In the genomic region with DNA sequence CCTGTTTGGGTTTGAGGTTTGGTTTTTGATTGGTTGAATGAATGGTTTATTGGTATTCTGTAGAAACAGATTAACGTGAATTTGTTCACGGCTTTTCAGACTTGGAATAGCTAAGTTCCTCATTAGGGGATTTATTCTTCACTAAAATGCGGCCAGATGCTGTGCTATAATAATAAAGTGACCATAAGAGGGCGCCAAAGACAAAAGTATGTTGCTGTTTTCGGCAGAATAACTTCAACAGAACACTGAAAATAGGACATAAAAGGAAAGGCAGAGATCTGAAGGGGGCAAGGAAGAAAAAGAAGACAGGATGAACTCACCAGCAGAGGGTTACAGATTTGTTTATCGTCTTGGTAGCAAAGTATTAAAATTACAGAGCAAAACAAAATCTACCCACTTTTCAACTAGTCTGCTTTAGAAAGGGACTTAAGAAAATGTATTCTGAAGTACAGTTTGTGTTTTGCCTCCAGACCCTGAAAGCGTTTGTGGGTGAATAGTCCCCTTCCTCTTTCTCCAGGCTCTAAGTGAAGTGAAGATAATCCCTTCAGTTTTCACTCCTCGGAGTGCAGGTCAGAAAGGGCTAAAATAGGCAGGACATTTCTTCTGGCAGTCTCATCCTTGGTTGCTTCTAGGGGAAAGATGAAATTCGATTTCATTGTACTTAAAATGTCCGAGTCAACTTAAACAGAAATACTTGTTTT, we compare ENCODE assay signal across 8 cellular contexts.
DNase-seq lines count a peak whose midpoint lies in the region; ATAC-seq, FAIRE-seq and TF ChIP-seq lines count a peak whose summit lies in the region.

No MANE protein-coding gene starts in this region.

- CTCF ChIA-PET in GM12878 (lab: Yijun Ruan, JAX): interaction anchor here (0.6 to 3.9 kb wide), 38 partner anchors 9 to 1031 kb away, joined by 3 to 35 read pairs (median 4); no protein-coding TSS in a partner anchor

- H3K27me3 ChIP-seq in GM12878 (replicated peaks in 1 of 2; ENCODE audit: control insufficient read depth in 2 of 2, insufficient read depth in 2 of 2, low read length in 1 of 2) (no peaks in the 10 kb centered on the region; a peak in 1 of 4 replicates), iPS DF 6.9 (ENCODE audit: control insufficient read depth, insufficient read depth, low read length) (no peaks in the 10 kb centered on the region)

- H3K36me3 ChIP-seq in GM12878 (ENCODE audit: control insufficient read depth in 2 of 2, insufficient read depth in 2 of 2, low read length in 1 of 2) (no peaks in the 10 kb centered on the region), iPS DF 6.9 (ENCODE audit: control insufficient read depth, insufficient read depth, low read length) (no peaks in the 10 kb centered on the region)

- no peak overlapping the region for H3K4me3 ChIP-seq in GM12878
- H3K4me3 ChIP-seq in iPS DF 6.9 (ENCODE audit: low read length): no peak overlapping the region

- no peak for TF ChIP-seq EP300 in GM12878 (IDR thresholded peaks at IDR 0.05; ENCODE audit: borderline replicate concordance in 1 of 2, control insufficient read depth in 1 of 2, low read depth in 2 of 2, low read length in 2 of 2)

- DNase-seq in GM04504 (ENCODE audit: low read depth) (peak; percentile 29), HS-27A (ENCODE audit: low read depth) (peak; percentile 26), NCI-H526 (lab: John Stamatoyannopoulos, UW) (peak; percentile 50 to 84), GM12878 (ENCODE audit: low read depth, low spot score) (peak; percentile 19), iPS DF 6.9 (ENCODE audit: low read depth, low spot score) (peak; percentile 72), smooth muscle cell of the brain vasculature (ENCODE audit: low read depth, low spot score) (peak; percentile 31)

- H3K4me2 ChIP-seq in GM12878 (ENCODE audit: control insufficient read depth, insufficient read depth): no peak overlapping the region

- peak; percentile 51 to 76 (median 67); a peak in 5 of 6 replicates for TF ChIP-seq CTCF in GM12878 (IDR thresholded peaks at IDR 0.05 in 2 of 3, conservative IDR thresholded peaks at IDR 0.05 in 1 of 3; ENCODE audit: control insufficient read depth in 2 of 3, extremely low read depth in 1 of 3, insufficient read depth in 1 of 3, low read depth in 3 of 3, low read length in 3 of 3)

- BruUV-seq in GM12878 (replicated peaks; lab: Mats Ljungman, UMichigan): no TSS peak

- no peak for TF ChIP-seq POLR2A in GM12878 (IDR thresholded peaks at IDR 0.05; ENCODE audit: low read depth, low read length)

- peak; percentile 88 for ATAC-seq in GM12878
- no peak for ATAC-seq in GM21825 (IDR thresholded peaks at IDR 0.05; ENCODE audit: unreplicated experiment)

- FAIRE-seq in A204.1 (lab: Jason Lieb, UNC) (peak; percentile 93), GM12878 (lab: Jason Lieb, UNC) (no peak)

- peak; percentile 94 for TF ChIP-seq RAD21 in GM12878 (IDR thresholded peaks at IDR 0.05; ENCODE audit: insufficient read depth, low read depth, low read length)

- SMC1A ChIA-PET in GM12878 (lab: Charles Lee; ENCODE audit: uncharacterized antibody, unreplicated experiment): interaction anchor here (0.6 to 2.8 kb wide), 22 partner anchors 9 to 1013 kb away, joined by 3 to 22 read pairs (median 4); no protein-coding TSS in a partner anchor

- no peak overlapping the region for H3K9ac ChIP-seq in GM12878 (ENCODE audit: control insufficient read depth, insufficient read depth, low read length)

- H2AFZ ChIP-seq in GM12878 (ENCODE audit: control insufficient read depth, low read depth, low read length): no peak overlapping the region; the same call in 1 of the 2 replicates

- H3K9me3 ChIP-seq in GM12878 (replicated peaks; ENCODE audit: control insufficient read depth, insufficient read depth, low read length) (no peaks in the 10 kb centered on the region), iPS DF 6.9 (ENCODE audit: control insufficient read depth, insufficient read depth, low read length) (no peaks in the 10 kb centered on the region)

- RAD21 ChIA-PET in GM12878 (lab: Charles Lee; ENCODE audit: unreplicated experiment): interaction anchor here (0.7 to 2.4 kb wide), 6 partner anchors 16 to 946 kb away, joined by 3 to 22 read pairs (median 6); no protein-coding TSS in a partner anchor

- H3K4me1 ChIP-seq in GM12878 (ENCODE audit: control insufficient read depth, insufficient read depth, low read length): no peaks in the 10 kb centered on the region
- no peaks in the 10 kb centered on the region; the same call in 1 of the 2 replicates for H3K4me1 ChIP-seq in iPS DF 6.9 (ENCODE audit: control insufficient read depth, insufficient read depth, low read length)

- in situ Hi-C loops in GM12878 (cut with MboI): no loop called here

- intact Hi-C loops in GM12878 (cut with micrococcal nuclease; ENCODE audit: unreplicated experiment): loop anchor here (1.0 to 5.0 kb wide), 5 partner anchors 73 to 947 kb away; no protein-coding TSS in a partner anchor

- no peak overlapping the region for H3K27ac ChIP-seq in GM12878 (ENCODE audit: control insufficient read depth, insufficient read depth)
- H3K27ac ChIP-seq in iPS DF 6.9 (ENCODE audit: low read length): no peak overlapping the region

- no peaks in the 10 kb centered on the region for H4K20me1 ChIP-seq in GM12878 (ENCODE audit: control insufficient read depth, insufficient read depth)

- 5% methylated on average over 10 of the region's 10 CpGs for WGBS in GM12878 (ENCODE audit: insufficient coverage, insufficient replicate concordance, low lambda C conversion rate, missing lambda C conversion rate)
- WGBS in iPS DF 6.9 (ENCODE audit: insufficient coverage, insufficient read length): 96% methylated on average over 2 of the region's 10 CpGs

- POLR2A ChIA-PET in GM12878 (lab: Charles Lee): no interaction called here

- no peaks in the 10 kb centered on the region for H3K79me2 ChIP-seq in GM12878 (ENCODE audit: control insufficient read depth, insufficient read depth, low read length)

TF ChIP-seq in GM12878, 131 proteins besides CTCF, POLR2A, EP300 and RAD21:
- TF ChIP-seq BHLHE40 (IDR thresholded peaks at IDR 0.05; ENCODE audit: borderline replicate concordance in 1 of 2, low read depth in 2 of 2, low read length in 1 of 2) (no peak), SMC3 (IDR thresholded peaks at IDR 0.05; ENCODE audit: borderline replicate concordance, low read length) (peak; percentile 82)

Comparison
In these comparisons a context has a peak if more than half of its experiments do, and no peak if none do; other contexts are left out.
1. DNase-seq: peak in every context shown above with its lines; median percentile 72 in iPS DF 6.9; 67 in NCI-H526; 31 in smooth muscle cell of the brain vasculature; 29 in GM04504; 26 in HS-27A; 19 in GM12878.